1 cellular context compared by ENCODE assay signal in the genomic region with DNA sequence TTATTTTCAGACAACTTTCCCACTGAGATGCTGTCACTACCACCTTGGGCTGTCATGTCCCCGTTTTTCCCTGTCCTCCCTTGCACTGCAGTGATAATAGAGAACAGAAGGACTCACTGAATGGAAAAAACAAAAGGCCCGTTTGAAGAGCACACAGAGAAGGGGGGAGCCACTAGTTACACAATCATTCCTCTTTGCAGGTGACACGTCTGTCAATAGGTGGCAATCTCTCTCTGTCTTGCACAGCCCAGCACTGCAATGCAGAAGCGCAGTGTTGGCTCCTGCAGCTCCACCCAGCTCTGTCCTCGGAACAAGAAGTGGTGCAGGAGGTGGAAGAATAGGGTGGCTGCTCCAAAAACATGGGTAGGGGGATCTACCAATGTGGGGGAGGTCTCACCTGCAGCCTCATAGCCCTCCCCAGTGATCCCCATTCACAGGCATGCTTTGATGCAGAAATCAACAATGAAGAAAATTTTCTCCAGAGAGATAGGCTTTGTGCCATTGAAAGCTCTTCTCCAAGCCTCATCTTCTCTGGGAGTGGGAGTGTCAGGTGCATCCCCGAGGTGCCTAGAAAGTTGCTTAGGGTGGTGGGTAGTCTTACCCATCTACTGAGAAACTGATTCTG.
TF ChIP-seq lines count a peak whose summit lies in the region.

No MANE protein-coding gene starts in this region.

TF ChIP-seq in HepG2, 621 proteins besides CTCF, POLR2A, EP300 and RAD21 (continued from another document and continues in another):
- TF ChIP-seq, protein P1, sequence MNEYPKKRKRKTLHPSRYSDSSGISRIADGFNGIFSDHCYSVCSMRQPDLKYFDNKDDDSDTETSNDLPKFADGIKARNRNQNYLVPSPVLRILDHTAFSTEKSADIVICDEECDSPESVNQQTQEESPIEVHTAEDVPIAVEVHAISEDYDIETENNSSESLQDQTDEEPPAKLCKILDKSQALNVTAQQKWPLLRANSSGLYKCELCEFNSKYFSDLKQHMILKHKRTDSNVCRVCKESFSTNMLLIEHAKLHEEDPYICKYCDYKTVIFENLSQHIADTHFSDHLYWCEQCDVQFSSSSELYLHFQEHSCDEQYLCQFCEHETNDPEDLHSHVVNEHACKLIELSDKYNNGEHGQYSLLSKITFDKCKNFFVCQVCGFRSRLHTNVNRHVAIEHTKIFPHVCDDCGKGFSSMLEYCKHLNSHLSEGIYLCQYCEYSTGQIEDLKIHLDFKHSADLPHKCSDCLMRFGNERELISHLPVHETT (CRISPR knock-in tag; conservative IDR thresholded peaks at IDR 0.05): no peak
- TF ChIP-seq MIER2 (CRISPR knock-in tag; IDR thresholded peaks at IDR 0.05): peak; percentile 59; the same call in 1 of the 2 replicates
- TF ChIP-seq ZNF550 (CRISPR knock-in tag; IDR thresholded peaks at IDR 0.05; ENCODE audit: borderline replicate concordance): no peak
- no peak for TF ChIP-seq KAT2B (IDR thresholded peaks at IDR 0.05; ENCODE audit: borderline replicate concordance, low read depth, low read length)
- no peak for TF ChIP-seq ZBTB42 (CRISPR knock-in tag; IDR thresholded peaks at IDR 0.05)
- TF ChIP-seq ZNF510 (CRISPR knock-in tag; IDR thresholded peaks at IDR 0.05; ENCODE audit: low read depth): no peak
- no peak for TF ChIP-seq ZNF746 (CRISPR knock-in tag; IDR thresholded peaks at IDR 0.05)
- TF ChIP-seq AGO2 (optimal IDR thresholded peaks at IDR 0.05; ENCODE audit: low read depth, low read length): no peak
- TF ChIP-seq, protein P2, sequence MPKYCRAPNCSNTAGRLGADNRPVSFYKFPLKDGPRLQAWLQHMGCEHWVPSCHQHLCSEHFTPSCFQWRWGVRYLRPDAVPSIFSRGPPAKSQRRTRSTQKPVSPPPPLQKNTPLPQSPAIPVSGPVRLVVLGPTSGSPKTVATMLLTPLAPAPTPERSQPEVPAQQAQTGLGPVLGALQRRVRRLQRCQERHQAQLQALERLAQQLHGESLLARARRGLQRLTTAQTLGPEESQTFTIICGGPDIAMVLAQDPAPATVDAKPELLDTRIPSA (CRISPR knock-in tag; IDR thresholded peaks at IDR 0.05; ENCODE audit: borderline replicate concordance): no peak
- TF ChIP-seq, protein P3, sequence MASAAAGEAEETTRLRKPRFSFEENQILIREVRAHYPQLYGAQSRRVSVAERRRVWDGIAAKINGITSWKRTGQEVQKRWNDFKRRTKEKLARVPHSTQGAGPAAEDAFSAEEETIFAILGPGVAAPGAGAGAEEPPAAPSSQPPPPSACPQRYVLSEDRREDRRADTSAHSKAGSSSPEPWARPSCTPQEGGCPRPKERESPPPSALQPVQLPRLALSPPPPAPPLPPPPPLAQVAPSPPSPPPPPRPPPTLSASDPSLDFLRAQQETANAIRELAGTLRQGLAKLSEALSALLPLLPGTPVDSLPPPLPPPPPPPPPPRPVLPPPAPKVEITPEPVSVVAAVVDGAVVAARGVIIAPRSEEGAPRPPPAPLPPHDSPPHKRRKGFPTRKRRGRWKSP (CRISPR knock-in tag; IDR thresholded peaks at IDR 0.05): 0 out of 2 replicates have a peak, but pooled peaks have one; percentile 55
- TF ChIP-seq ZNF747 (CRISPR knock-in tag; IDR thresholded peaks at IDR 0.05; ENCODE audit: borderline replicate concordance): peak; percentile 49; the same call in 1 of the 2 replicates
- TF ChIP-seq, protein P4, sequence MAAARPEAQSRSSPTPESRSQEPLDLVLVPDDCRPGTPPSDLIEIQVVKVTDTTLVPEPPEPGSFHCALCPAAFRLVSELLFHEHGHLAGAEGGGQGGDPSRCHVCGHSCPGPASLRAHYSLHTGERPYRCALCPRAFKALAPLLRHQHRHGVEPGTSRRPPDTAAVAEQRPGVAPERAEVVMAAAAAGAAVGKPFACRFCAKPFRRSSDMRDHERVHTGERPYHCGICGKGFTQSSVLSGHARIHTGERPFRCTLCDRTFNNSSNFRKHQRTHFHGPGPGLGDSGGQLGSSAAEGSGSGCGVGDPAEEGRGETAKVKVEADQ (CRISPR knock-in tag; IDR thresholded peaks at IDR 0.05; ENCODE audit: borderline replicate concordance): no peak
- TF ChIP-seq, protein P5, sequence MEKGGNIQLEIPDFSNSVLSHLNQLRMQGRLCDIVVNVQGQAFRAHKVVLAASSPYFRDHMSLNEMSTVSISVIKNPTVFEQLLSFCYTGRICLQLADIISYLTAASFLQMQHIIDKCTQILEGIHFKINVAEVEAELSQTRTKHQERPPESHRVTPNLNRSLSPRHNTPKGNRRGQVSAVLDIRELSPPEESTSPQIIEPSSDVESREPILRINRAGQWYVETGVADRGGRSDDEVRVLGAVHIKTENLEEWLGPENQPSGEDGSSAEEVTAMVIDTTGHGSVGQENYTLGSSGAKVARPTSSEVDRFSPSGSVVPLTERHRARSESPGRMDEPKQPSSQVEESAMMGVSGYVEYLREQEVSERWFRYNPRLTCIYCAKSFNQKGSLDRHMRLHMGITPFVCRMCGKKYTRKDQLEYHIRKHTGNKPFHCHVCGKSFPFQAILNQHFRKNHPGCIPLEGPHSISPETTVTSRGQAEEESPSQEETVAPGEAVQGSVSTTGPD (CRISPR knock-in tag; IDR thresholded peaks at IDR 0.05): no peak
- no peak for TF ChIP-seq HNF4A (CRISPR knock-in tag; IDR thresholded peaks at IDR 0.05)
- TF ChIP-seq ZNF674 (CRISPR knock-in tag; IDR thresholded peaks at IDR 0.05; ENCODE audit: low read depth): no peak
- TF ChIP-seq KLF6 (CRISPR knock-in tag; IDR thresholded peaks at IDR 0.05): no peak
- TF ChIP-seq FOXA1 (IDR thresholded peaks at IDR 0.05): no peak
- peak; percentile 60 for TF ChIP-seq FOXA1 (CRISPR knock-in tag; IDR thresholded peaks at IDR 0.05)
- no peak for TF ChIP-seq NONO (IDR thresholded peaks at IDR 0.05)
- no peak for TF ChIP-seq NONO (CRISPR knock-in tag; conservative IDR thresholded peaks at IDR 0.05)
- no peak for TF ChIP-seq ZSCAN31 (CRISPR knock-in tag; IDR thresholded peaks at IDR 0.05; ENCODE audit: low read depth)
- peak; percentile 34; the same call in 1 of the 2 replicates for TF ChIP-seq BCL6 (CRISPR knock-in tag; IDR thresholded peaks at IDR 0.05)
- TF ChIP-seq ZNF564 (CRISPR knock-in tag; IDR thresholded peaks at IDR 0.05): no peak
- no peak; the same call in 1 of the 2 replicates for TF ChIP-seq KDM3A (CRISPR knock-in tag; IDR thresholded peaks at IDR 0.05; ENCODE audit: low read depth)
- TF ChIP-seq, protein P6, sequence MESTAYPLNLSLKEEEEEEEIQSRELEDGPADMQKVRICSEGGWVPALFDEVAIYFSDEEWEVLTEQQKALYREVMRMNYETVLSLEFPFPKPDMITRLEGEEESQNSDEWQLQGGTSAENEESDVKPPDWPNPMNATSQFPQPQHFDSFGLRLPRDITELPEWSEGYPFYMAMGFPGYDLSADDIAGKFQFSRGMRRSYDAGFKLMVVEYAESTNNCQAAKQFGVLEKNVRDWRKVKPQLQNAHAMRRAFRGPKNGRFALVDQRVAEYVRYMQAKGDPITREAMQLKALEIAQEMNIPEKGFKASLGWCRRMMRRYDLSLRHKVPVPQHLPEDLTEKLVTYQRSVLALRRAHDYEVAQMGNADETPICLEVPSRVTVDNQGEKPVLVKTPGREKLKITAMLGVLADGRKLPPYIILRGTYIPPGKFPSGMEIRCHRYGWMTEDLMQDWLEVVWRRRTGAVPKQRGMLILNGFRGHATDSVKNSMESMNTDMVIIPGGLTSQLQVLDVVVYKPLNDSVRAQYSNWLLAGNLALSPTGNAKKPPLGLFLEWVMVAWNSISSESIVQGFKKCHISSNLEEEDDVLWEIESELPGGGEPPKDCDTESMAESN (CRISPR knock-in tag; conservative IDR thresholded peaks at IDR 0.05): no peak
- TF ChIP-seq, protein P7, sequence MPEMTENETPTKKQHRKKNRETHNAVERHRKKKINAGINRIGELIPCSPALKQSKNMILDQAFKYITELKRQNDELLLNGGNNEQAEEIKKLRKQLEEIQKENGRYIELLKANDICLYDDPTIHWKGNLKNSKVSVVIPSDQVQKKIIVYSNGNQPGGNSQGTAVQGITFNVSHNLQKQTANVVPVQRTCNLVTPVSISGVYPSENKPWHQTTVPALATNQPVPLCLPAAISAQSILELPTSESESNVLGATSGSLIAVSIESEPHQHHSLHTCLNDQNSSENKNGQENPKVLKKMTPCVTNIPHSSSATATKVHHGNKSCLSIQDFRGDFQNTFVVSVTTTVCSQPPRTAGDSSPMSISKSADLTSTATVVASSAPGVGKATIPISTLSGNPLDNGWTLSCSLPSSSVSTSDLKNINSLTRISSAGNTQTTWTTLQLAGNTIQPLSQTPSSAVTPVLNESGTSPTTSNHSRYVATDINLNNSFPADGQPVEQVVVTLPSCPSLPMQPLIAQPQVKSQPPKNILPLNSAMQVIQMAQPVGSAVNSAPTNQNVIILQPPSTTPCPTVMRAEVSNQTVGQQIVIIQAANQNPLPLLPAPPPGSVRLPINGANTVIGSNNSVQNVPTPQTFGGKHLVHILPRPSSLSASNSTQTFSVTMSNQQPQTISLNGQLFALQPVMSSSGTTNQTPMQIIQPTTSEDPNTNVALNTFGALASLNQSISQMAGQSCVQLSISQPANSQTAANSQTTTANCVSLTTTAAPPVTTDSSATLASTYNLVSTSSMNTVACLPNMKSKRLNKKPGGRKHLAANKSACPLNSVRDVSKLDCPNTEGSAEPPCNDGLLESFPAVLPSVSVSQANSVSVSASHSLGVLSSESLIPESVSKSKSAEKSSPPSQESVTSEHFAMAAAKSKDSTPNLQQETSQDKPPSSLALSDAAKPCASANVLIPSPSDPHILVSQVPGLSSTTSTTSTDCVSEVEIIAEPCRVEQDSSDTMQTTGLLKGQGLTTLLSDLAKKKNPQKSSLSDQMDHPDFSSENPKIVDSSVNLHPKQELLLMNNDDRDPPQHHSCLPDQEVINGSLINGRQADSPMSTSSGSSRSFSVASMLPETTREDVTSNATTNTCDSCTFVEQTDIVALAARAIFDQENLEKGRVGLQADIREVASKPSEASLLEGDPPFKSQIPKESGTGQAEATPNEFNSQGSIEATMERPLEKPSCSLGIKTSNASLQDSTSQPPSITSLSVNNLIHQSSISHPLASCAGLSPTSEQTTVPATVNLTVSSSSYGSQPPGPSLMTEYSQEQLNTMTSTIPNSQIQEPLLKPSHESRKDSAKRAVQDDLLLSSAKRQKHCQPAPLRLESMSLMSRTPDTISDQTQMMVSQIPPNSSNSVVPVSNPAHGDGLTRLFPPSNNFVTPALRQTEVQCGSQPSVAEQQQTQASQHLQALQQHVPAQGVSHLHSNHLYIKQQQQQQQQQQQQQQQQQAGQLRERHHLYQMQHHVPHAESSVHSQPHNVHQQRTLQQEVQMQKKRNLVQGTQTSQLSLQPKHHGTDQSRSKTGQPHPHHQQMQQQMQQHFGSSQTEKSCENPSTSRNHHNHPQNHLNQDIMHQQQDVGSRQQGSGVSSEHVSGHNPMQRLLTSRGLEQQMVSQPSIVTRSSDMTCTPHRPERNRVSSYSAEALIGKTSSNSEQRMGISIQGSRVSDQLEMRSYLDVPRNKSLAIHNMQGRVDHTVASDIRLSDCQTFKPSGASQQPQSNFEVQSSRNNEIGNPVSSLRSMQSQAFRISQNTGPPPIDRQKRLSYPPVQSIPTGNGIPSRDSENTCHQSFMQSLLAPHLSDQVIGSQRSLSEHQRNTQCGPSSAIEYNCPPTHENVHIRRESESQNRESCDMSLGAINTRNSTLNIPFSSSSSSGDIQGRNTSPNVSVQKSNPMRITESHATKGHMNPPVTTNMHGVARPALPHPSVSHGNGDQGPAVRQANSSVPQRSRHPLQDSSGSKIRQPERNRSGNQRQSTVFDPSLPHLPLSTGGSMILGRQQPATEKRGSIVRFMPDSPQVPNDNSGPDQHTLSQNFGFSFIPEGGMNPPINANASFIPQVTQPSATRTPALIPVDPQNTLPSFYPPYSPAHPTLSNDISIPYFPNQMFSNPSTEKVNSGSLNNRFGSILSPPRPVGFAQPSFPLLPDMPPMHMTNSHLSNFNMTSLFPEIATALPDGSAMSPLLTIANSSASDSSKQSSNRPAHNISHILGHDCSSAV (CRISPR knock-in tag; IDR thresholded peaks at IDR 0.05; ENCODE audit: borderline replicate concordance): no peak
- TF ChIP-seq, protein P8, sequence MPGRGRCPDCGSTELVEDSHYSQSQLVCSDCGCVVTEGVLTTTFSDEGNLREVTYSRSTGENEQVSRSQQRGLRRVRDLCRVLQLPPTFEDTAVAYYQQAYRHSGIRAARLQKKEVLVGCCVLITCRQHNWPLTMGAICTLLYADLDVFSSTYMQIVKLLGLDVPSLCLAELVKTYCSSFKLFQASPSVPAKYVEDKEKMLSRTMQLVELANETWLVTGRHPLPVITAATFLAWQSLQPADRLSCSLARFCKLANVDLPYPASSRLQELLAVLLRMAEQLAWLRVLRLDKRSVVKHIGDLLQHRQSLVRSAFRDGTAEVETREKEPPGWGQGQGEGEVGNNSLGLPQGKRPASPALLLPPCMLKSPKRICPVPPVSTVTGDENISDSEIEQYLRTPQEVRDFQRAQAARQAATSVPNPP (CRISPR knock-in tag; IDR thresholded peaks at IDR 0.05): no peak
- 0 out of 2 replicates have a peak, but pooled peaks have one; percentile 32 for TF ChIP-seq KLF11 (CRISPR knock-in tag; IDR thresholded peaks at IDR 0.05)
- TF ChIP-seq, protein P9, sequence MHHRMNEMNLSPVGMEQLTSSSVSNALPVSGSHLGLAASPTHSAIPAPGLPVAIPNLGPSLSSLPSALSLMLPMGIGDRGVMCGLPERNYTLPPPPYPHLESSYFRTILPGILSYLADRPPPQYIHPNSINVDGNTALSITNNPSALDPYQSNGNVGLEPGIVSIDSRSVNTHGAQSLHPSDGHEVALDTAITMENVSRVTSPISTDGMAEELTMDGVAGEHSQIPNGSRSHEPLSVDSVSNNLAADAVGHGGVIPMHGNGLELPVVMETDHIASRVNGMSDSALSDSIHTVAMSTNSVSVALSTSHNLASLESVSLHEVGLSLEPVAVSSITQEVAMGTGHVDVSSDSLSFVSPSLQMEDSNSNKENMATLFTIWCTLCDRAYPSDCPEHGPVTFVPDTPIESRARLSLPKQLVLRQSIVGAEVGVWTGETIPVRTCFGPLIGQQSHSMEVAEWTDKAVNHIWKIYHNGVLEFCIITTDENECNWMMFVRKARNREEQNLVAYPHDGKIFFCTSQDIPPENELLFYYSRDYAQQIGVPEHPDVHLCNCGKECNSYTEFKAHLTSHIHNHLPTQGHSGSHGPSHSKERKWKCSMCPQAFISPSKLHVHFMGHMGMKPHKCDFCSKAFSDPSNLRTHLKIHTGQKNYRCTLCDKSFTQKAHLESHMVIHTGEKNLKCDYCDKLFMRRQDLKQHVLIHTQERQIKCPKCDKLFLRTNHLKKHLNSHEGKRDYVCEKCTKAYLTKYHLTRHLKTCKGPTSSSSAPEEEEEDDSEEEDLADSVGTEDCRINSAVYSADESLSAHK (CRISPR knock-in tag; IDR thresholded peaks at IDR 0.05; ENCODE audit: borderline replicate concordance): no peak
- no peak for TF ChIP-seq ZNF660 (CRISPR knock-in tag; IDR thresholded peaks at IDR 0.05; ENCODE audit: borderline replicate concordance, low read depth)
- no peak for TF ChIP-seq ZNF253 (CRISPR knock-in tag; IDR thresholded peaks at IDR 0.05; ENCODE audit: borderline replicate concordance)
- no peak for TF ChIP-seq ZNF335 (CRISPR knock-in tag; IDR thresholded peaks at IDR 0.05)
- TF ChIP-seq ZNF3 (CRISPR knock-in tag; IDR thresholded peaks at IDR 0.05): no peak
- no peak for TF ChIP-seq PLRG1 (conservative IDR thresholded peaks at IDR 0.05)
- TF ChIP-seq MED8 (CRISPR knock-in tag; IDR thresholded peaks at IDR 0.05; ENCODE audit: insufficient replicate concordance): no peak
- TF ChIP-seq, protein P10, sequence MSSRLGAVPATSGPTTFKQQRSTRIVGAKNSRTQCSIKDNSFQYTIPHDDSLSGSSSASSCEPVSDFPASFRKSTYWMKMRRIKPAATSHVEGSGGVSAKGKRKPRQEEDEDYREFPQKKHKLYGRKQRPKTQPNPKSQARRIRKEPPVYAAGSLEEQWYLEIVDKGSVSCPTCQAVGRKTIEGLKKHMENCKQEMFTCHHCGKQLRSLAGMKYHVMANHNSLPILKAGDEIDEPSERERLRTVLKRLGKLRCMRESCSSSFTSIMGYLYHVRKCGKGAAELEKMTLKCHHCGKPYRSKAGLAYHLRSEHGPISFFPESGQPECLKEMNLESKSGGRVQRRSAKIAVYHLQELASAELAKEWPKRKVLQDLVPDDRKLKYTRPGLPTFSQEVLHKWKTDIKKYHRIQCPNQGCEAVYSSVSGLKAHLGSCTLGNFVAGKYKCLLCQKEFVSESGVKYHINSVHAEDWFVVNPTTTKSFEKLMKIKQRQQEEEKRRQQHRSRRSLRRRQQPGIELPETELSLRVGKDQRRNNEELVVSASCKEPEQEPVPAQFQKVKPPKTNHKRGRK (CRISPR knock-in tag; IDR thresholded peaks at IDR 0.05): no peak
